30 cellular contexts compared by ENCODE assay signal in genomic region chr5:69341520-69342161, GRCh38.
"Had no signal": no experiment of that assay in that cellular context is flagged by ENCODE, and none has a peak within 500 bp of the region (broad histone marks: within the 10 kb centered on the region; RNA-seq: fewer than 3 reads in every experiment).

No MANE protein-coding gene starts in this region.

- ATAC-seq: activated CD4-positive, alpha-beta T cell treated with anti-CD3 and anti-CD28 coated beads for 36 hours; activated CD8-positive, alpha-beta memory T cell treated with anti-CD3 and anti-CD28 coated beads, Interleukin-2, amount 10 ng/mL, durations not matched to agents 7 days and 5 days; activated CD8-positive, alpha-beta T cell treated with anti-CD3 and anti-CD28 coated beads, Interleukin-2, amount 10 ng/mL, durations not matched to agents 7 days and 5 days; activated T-cell treated with anti-CD3 and anti-CD28 coated beads, Interleukin-2, amount 50 U/mL, for 72 hours; gastrocnemius medialis; left ventricle myocardium superior; right lobe of liver; stimulated activated memory B cell treated with anti-CD40 and anti-IgM and Interleukin-4, amounts not matched to agents 10 μg/mL and 1 μg/mL and 100 μg/mL, for 72 hours; upper lobe of right lung had no signal

- H3K36me3 ChIP-seq: adrenal gland, ascending aorta, gastrocnemius medialis, ovary, right lobe of liver, stomach, tibial artery, upper lobe of right lung had no signal

- H3K79me2 ChIP-seq: hepatocyte had no signal

- H3K4me3 Mint-ChIP-seq: activated CD4-positive, alpha-beta T cell treated with anti-CD3 and anti-CD28 coated beads for 36 hours; activated CD8-positive, alpha-beta memory T cell treated with anti-CD3 and anti-CD28 coated beads, Interleukin-2, amount 10 ng/mL, durations not matched to agents 7 days and 5 days; activated CD8-positive, alpha-beta T cell treated with anti-CD3 and anti-CD28 coated beads, Interleukin-2, amount 10 ng/mL, durations not matched to agents 7 days and 5 days; activated naive CD8-positive, alpha-beta T cell; activated T-cell treated with anti-CD3 and anti-CD28 coated beads, Interleukin-2, amount 50 U/mL, for 72 hours; brain; mesothelial cell of epicardium; naive B cell; nephron progenitor cell; stimulated activated memory B cell treated with anti-CD40 and anti-IgM and Interleukin-4, amounts not matched to agents 10 μg/mL and 1 μg/mL and 100 μg/mL, for 72 hours had no signal

- H3K4me1 Mint-ChIP-seq: activated CD4-positive, alpha-beta T cell treated with anti-CD3 and anti-CD28 coated beads for 36 hours; brain; mesothelial cell of epicardium; naive B cell; nephron progenitor cell; stimulated activated memory B cell treated with anti-CD40 and anti-IgM and Interleukin-4, amounts not matched to agents 10 μg/mL and 1 μg/mL and 100 μg/mL, for 72 hours had no signal

- H3K27ac Mint-ChIP-seq: activated CD4-positive, alpha-beta T cell treated with anti-CD3 and anti-CD28 coated beads for 36 hours; activated CD8-positive, alpha-beta memory T cell treated with anti-CD3 and anti-CD28 coated beads, Interleukin-2, amount 10 ng/mL, durations not matched to agents 7 days and 5 days; activated CD8-positive, alpha-beta T cell treated with anti-CD3 and anti-CD28 coated beads, Interleukin-2, amount 10 ng/mL, durations not matched to agents 7 days and 5 days; activated naive CD8-positive, alpha-beta T cell; activated T-cell treated with anti-CD3 and anti-CD28 coated beads, Interleukin-2, amount 50 U/mL, for 72 hours; brain; mesothelial cell of epicardium; naive B cell; nephron progenitor cell; progenitor cell of endocrine pancreas; stimulated activated memory B cell treated with anti-CD40 and anti-IgM and Interleukin-4, amounts not matched to agents 10 μg/mL and 1 μg/mL and 100 μg/mL, for 72 hours had no signal

- H3K4me2 ChIP-seq: hepatocyte had no signal

- H3K9me3 Mint-ChIP-seq: activated T-cell treated with anti-CD3 and anti-CD28 coated beads, Interleukin-2, amount 50 U/mL, for 72 hours; nephron progenitor cell; stimulated activated memory B cell treated with anti-CD40 and anti-IgM and Interleukin-4, amounts not matched to agents 10 μg/mL and 1 μg/mL and 100 μg/mL, for 72 hours had no signal

- H3K4me3 ChIP-seq: adrenal gland, ascending aorta, esophagus muscularis mucosa, gastrocnemius medialis, hepatocyte, ovary, right lobe of liver, skin epidermis, stomach, tibial artery, upper lobe of right lung had no signal

- DNase-seq: activated CD4-positive, alpha-beta T cell treated with anti-CD3 and anti-CD28 coated beads for 36 hours; activated CD4-positive, CD25-positive, alpha-beta regulatory T cell; activated CD8-positive, alpha-beta memory T cell treated with anti-CD3 and anti-CD28 coated beads, Interleukin-2, amount 10 ng/mL, durations not matched to agents 7 days and 5 days; activated CD8-positive, alpha-beta T cell treated with anti-CD3 and anti-CD28 coated beads, Interleukin-2, amount 10 ng/mL, durations not matched to agents 7 days and 5 days; activated effector memory CD4-positive, alpha-beta T cell treated with Interleukin-2 at 50 U/mL for 16 hours; activated naive CD4-positive, alpha-beta T cell treated with Interleukin-2 at 50 U/mL for 16 hours; activated T-cell treated with anti-CD3 and anti-CD28 coated beads, Interleukin-2, amount 50 U/mL, for 72 hours; adrenal gland; central memory CD4-positive, alpha-beta T cell; gastrocnemius medialis; glutamatergic neuron; islet precursor cell; left ventricle myocardium superior; naive B cell; nephron progenitor cell; ovary; stimulated activated CD4-positive, alpha-beta T cell treated with anti-CD3 and anti-CD28 coated beads, Interleukin-4, amount 100 ng/mL, for 24 hours; stomach; tibial artery; upper lobe of right lung had no signal

- H3K27me3 ChIP-seq: adrenal gland, ascending aorta, esophagus muscularis mucosa, gastrocnemius medialis, hepatocyte, ovary, right lobe of liver, stomach, tibial artery, upper lobe of right lung had no signal

- H3K36me3 Mint-ChIP-seq: activated CD8-positive, alpha-beta memory T cell treated with anti-CD3 and anti-CD28 coated beads, Interleukin-2, amount 10 ng/mL, durations not matched to agents 7 days and 5 days; activated naive CD8-positive, alpha-beta T cell; brain; naive B cell had no signal

- H3K27me3 Mint-ChIP-seq: activated CD4-positive, alpha-beta T cell treated with anti-CD3 and anti-CD28 coated beads for 36 hours; activated CD8-positive, alpha-beta memory T cell treated with anti-CD3 and anti-CD28 coated beads, Interleukin-2, amount 10 ng/mL, durations not matched to agents 7 days and 5 days; activated naive CD8-positive, alpha-beta T cell; brain; naive B cell; progenitor cell of endocrine pancreas; stimulated activated memory B cell treated with anti-CD40 and anti-IgM and Interleukin-4, amounts not matched to agents 10 μg/mL and 1 μg/mL and 100 μg/mL, for 72 hours had no signal

- H2AFZ ChIP-seq: hepatocyte had no signal

- H3K27ac ChIP-seq: adrenal gland, ascending aorta, esophagus muscularis mucosa, gastrocnemius medialis, hepatocyte, ovary, right lobe of liver, skin epidermis, stomach, tibial artery, upper lobe of right lung had no signal

- H3K4me1 ChIP-seq: adrenal gland, ascending aorta, esophagus muscularis mucosa, gastrocnemius medialis, right lobe of liver, stomach, tibial artery, upper lobe of right lung had no signal

- H3K9me3 ChIP-seq: adrenal gland, ascending aorta, esophagus muscularis mucosa, gastrocnemius medialis, ovary, right lobe of liver, stomach, tibial artery, upper lobe of right lung had no signal
